Comparison of ENCODE assay signal across 16 cellular contexts in genomic region chr15:73724211-73724610, GRCh38. TPM values are rescaled to one million over a fixed set of nuclear protein-coding genes. Genes with fewer than 3 reads are reported as not detected.
DNase-seq lines count a peak whose midpoint lies in the region; ATAC-seq, FAIRE-seq and TF ChIP-seq lines count a peak whose summit lies in the region.
"Had no signal": no experiment of that assay in that cellular context is flagged by ENCODE, and none has a peak within 500 bp of the region (broad histone marks: within the 10 kb centered on the region; RNA-seq: fewer than 3 reads in every experiment).

No MANE protein-coding gene starts in this region.

- H3K36me3 ChIP-seq in bronchial epithelial cell (ENCODE audit: control insufficient read depth, insufficient read depth, low read length) (no peaks in the 10 kb centered on the region), left ventricle myocardium inferior (no peaks in the 10 kb centered on the region), upper lobe of left lung (no peaks in the 10 kb centered on the region)
- H3K36me3 ChIP-seq: BLaER1 treated with 17β-estradiol and CSF1 and Interleukin-3, amounts not matched to agents 10 nM and 100 nM had no signal

- CTCF ChIA-PET in activated naive CD4-positive, alpha-beta T cell treated with anti-CD3 and anti-CD28 coated beads, Interleukin-2, amount 10 ng/mL, durations not matched to agents 7 days and 5 days (lab: Charles Lee) = no interaction called here

- no peaks in the 10 kb centered on the region for H3K9me3 ChIP-seq in left ventricle myocardium inferior (replicated peaks)
- no peaks in the 10 kb centered on the region for H3K9me3 ChIP-seq in upper lobe of left lung
- H3K9me3 ChIP-seq: BLaER1 treated with 17β-estradiol and CSF1 and Interleukin-3, amounts not matched to agents 10 nM and 100 nM had no signal

- H3K27ac Mint-ChIP-seq in neural crest cell (ENCODE audit: unreplicated experiment) (peak overlapping the region; percentile 35), chondrocyte (ENCODE audit: unreplicated experiment) (no peak overlapping the region)
- no peak overlapping the region for H3K27ac Mint-ChIP-seq in activated naive CD4-positive, alpha-beta T cell treated with anti-CD3 and anti-CD28 coated beads, Interleukin-2, amount 10 ng/mL, durations not matched to agents 7 days and 5 days
- H3K27ac Mint-ChIP-seq: CD4-positive, CD25-positive, alpha-beta regulatory T cell had no signal

- H3K9me3 Mint-ChIP-seq in neural crest cell (no peaks in the 10 kb centered on the region), chondrocyte (ENCODE audit: low read depth) (no peaks in the 10 kb centered on the region)
- H3K9me3 Mint-ChIP-seq in activated naive CD4-positive, alpha-beta T cell treated with anti-CD3 and anti-CD28 coated beads, Interleukin-2, amount 10 ng/mL, durations not matched to agents 7 days and 5 days = no peaks in the 10 kb centered on the region

- TF ChIP-seq POLR2A in upper lobe of left lung (IDR thresholded peaks at IDR 0.05) = no peak

- H3K4me1 Mint-ChIP-seq in neural crest cell = peaks cover 16% of the 10 kb centered on the region
- H3K4me1 Mint-ChIP-seq in chondrocyte (ENCODE audit: low read depth) = no peaks in the 10 kb centered on the region
- no peaks in the 10 kb centered on the region for H3K4me1 Mint-ChIP-seq in activated naive CD4-positive, alpha-beta T cell treated with anti-CD3 and anti-CD28 coated beads, Interleukin-2, amount 10 ng/mL, durations not matched to agents 7 days and 5 days
- H3K4me1 Mint-ChIP-seq: CD4-positive, CD25-positive, alpha-beta regulatory T cell had no signal

- H3K27me3 Mint-ChIP-seq in neural crest cell (ENCODE audit: low read depth) (no peaks in the 10 kb centered on the region), chondrocyte (ENCODE audit: low read depth) (peaks cover 2% of the 10 kb centered on the region)
- peaks cover 57% of the 10 kb centered on the region for H3K27me3 Mint-ChIP-seq in activated naive CD4-positive, alpha-beta T cell treated with anti-CD3 and anti-CD28 coated beads, Interleukin-2, amount 10 ng/mL, durations not matched to agents 7 days and 5 days

- H3K27me3 ChIP-seq in bronchial epithelial cell (ENCODE audit: control insufficient read depth, insufficient read depth, low read length) = no peaks in the 10 kb centered on the region
- no peaks in the 10 kb centered on the region for H3K27me3 ChIP-seq in left ventricle myocardium inferior (ENCODE audit: low read depth)
- H3K27me3 ChIP-seq in upper lobe of left lung = no peaks in the 10 kb centered on the region
- H3K27me3 ChIP-seq: BLaER1 treated with 17β-estradiol and CSF1 and Interleukin-3, amounts not matched to agents 10 nM and 100 nM had no signal

- H3K4me1 ChIP-seq in left ventricle myocardium inferior = peaks cover 33% of the 10 kb centered on the region
- no peaks in the 10 kb centered on the region for H3K4me1 ChIP-seq in upper lobe of left lung

- H3K4me3 Mint-ChIP-seq in neural crest cell (no peak overlapping the region), chondrocyte (ENCODE audit: unreplicated experiment) (no peak overlapping the region)
- no peak overlapping the region for H3K4me3 Mint-ChIP-seq in activated naive CD4-positive, alpha-beta T cell treated with anti-CD3 and anti-CD28 coated beads, Interleukin-2, amount 10 ng/mL, durations not matched to agents 7 days and 5 days
- H3K4me3 Mint-ChIP-seq: CD4-positive, CD25-positive, alpha-beta regulatory T cell had no signal

- DNase-seq in EH (ENCODE audit: low read depth) (peak; percentile 23), bronchial epithelial cell (ENCODE audit: low read depth) (no peak), left ventricle myocardium inferior (no peak), neural crest cell (ENCODE audit: low read depth, low spot score) (no peak), chondrocyte (ENCODE audit: low spot score) (no peak), upper lobe of left lung (no peak), T-helper 1 cell (no peak)
- DNase-seq in activated naive CD4-positive, alpha-beta T cell treated with anti-CD3 and anti-CD28 coated beads, Interleukin-2, amount 10 ng/mL, durations not matched to agents 7 days and 5 days = no peak
- DNase-seq: ACHN; CD4-positive, CD25-positive, alpha-beta regulatory T cell; DMS 273 treated with DMSO at 0.1 percent for 48 hours had no signal

- H3K36me3 Mint-ChIP-seq in neural crest cell (ENCODE audit: low read depth) (no peaks in the 10 kb centered on the region), chondrocyte (ENCODE audit: low read depth) (no peaks in the 10 kb centered on the region)
- no peaks in the 10 kb centered on the region for H3K36me3 Mint-ChIP-seq in activated naive CD4-positive, alpha-beta T cell treated with anti-CD3 and anti-CD28 coated beads, Interleukin-2, amount 10 ng/mL, durations not matched to agents 7 days and 5 days
- H3K36me3 Mint-ChIP-seq: CD4-positive, CD25-positive, alpha-beta regulatory T cell had no signal

- TF ChIP-seq CTCF in bronchial epithelial cell (IDR thresholded peaks at IDR 0.05; ENCODE audit: insufficient read depth, low read length, severe bottlenecking) (no peak), left ventricle myocardium inferior (IDR thresholded peaks at IDR 0.05; ENCODE audit: borderline replicate concordance) (no peak), neural crest cell (conservative IDR thresholded peaks at IDR 0.05) (no peak), chondrocyte (IDR thresholded peaks at IDR 0.05) (no peak), upper lobe of left lung (IDR thresholded peaks at IDR 0.05) (no peak)

- H3K4me3 ChIP-seq in bronchial epithelial cell (ENCODE audit: low read depth, low read length) (no peak overlapping the region), left ventricle myocardium inferior (no peak overlapping the region), upper lobe of left lung (no peak overlapping the region)
- H3K4me3 ChIP-seq: BLaER1 treated with 17β-estradiol and CSF1 and Interleukin-3, amounts not matched to agents 10 nM and 100 nM had no signal

- TF ChIP-seq EP300 in upper lobe of left lung (IDR thresholded peaks at IDR 0.05) = no peak

- WGBS in upper lobe of left lung, 2 donors = 39 to 62% methylated on average over 3 of the region's 3 CpGs

- FAIRE-seq in bronchial epithelial cell (lab: Jason Lieb, UNC) = peak; percentile 94
- FAIRE-seq: G401.6, GM12891, GM19239 had no signal

- H3K27ac ChIP-seq in left ventricle myocardium inferior (replicated peaks) (peak overlapping the region; percentile 33), upper lobe of left lung (no peak overlapping the region)
- H3K27ac ChIP-seq: BLaER1 treated with 17β-estradiol and CSF1 and Interleukin-3, amounts not matched to agents 10 nM and 100 nM had no signal

- intact Hi-C loops in left ventricle myocardium inferior (cut with micrococcal nuclease) = no loop called here

- no peak for ATAC-seq in upper lobe of left lung (ENCODE audit: low FRiP score in 2 of 2)
- ATAC-seq: HCT116 had no signal

RNA-seq across cellular contexts. Expression of gene INSYN1, which starts 28.9 kb away (rescaled TPM):
- total RNA-seq in bronchial epithelial cell (under 0.01 and 1.2 TPM in 2 replicates), left ventricle myocardium inferior (121 TPM), neural crest cell (9.5 and 9.6 TPM in 2 replicates), chondrocyte (9.9 to 24.9 TPM (median 23.0 TPM) in 3 replicates), upper lobe of left lung (10 to 100 TPM in 1 of 6 donors, 1 to 10 TPM in 5; 3.1 to 17.1 (median 5.1) TPM)
- total RNA-seq: CD4-positive, CD25-positive, alpha-beta regulatory T cell had no signal

RNA-seq across cellular contexts. Expression of gene CD276, which starts 40.0 kb away (rescaled TPM):
- total RNA-seq in bronchial epithelial cell (14.5 and 21.9 TPM in 2 replicates), left ventricle myocardium inferior (32.4 TPM), neural crest cell (184 and 199 TPM in 2 replicates), chondrocyte (157 to 196 TPM (median 192 TPM) in 3 replicates), upper lobe of left lung (10 to 100 TPM; 32.2 to 83.6 (median 65.8) TPM)
- total RNA-seq: CD4-positive, CD25-positive, alpha-beta regulatory T cell had no signal
